ENCODE assay signal across 21 cellular contexts in genomic region chr10:31963598-31963980, GRCh38. TPM values are rescaled to one million over a fixed set of nuclear protein-coding genes. Genes with fewer than 3 reads are reported as not detected.
DNase-seq lines count a peak whose midpoint lies in the region; ATAC-seq and TF ChIP-seq lines count a peak whose summit lies in the region.
"Had no signal": no experiment of that assay in that cellular context is flagged by ENCODE, and none has a peak within 500 bp of the region (broad histone marks: within the 10 kb centered on the region; RNA-seq: fewer than 3 reads in every experiment).

No MANE protein-coding gene starts in this region.

- H3K4me2 ChIP-seq in H9 (ENCODE audit: insufficient read depth, insufficient read length, low read length) (no peak overlapping the region), hepatocyte (no peak overlapping the region)
- H3K4me2 ChIP-seq: BLaER1 had no signal

- peak; percentile 53 for ATAC-seq in stimulated activated effector memory CD8-positive, alpha-beta T cell treated with anti-CD3 and anti-CD28 coated beads, Interleukin-12 subunit alpha, Interleukin-12 subunit beta, amount 100 ng/mL, for 72 hours
- ATAC-seq in HG03045 (IDR thresholded peaks at IDR 0.05; ENCODE audit: unreplicated experiment): no peak
- ATAC-seq: activated naive CD4-positive, alpha-beta T cell treated with anti-CD3 and anti-CD28 coated beads, Interleukin-2, amount 50 U/mL, for 72 hours; left lobe of liver; right cardiac atrium; T-cell had no signal

- no peak overlapping the region for H3K4me3 Mint-ChIP-seq in H9
- H3K4me3 Mint-ChIP-seq in stimulated activated effector memory CD8-positive, alpha-beta T cell treated with anti-CD3 and anti-CD28 coated beads, Interleukin-12 subunit alpha, Interleukin-12 subunit beta, amount 100 ng/mL, for 72 hours: no peak overlapping the region
- H3K4me3 Mint-ChIP-seq: activated CD4-positive, alpha-beta T cell treated with anti-CD3 and anti-CD28 coated beads, Interleukin-2, amount 10 ng/mL, durations not matched to agents 24 days and 14 days; HFFc6; T-cell had no signal

- no peak overlapping the region for H2BK15ac ChIP-seq in H9 (ENCODE audit: low read depth, low read length)

- H4K8ac ChIP-seq in H9 (replicated peaks; ENCODE audit: insufficient read length, low read depth, low read length): no peak overlapping the region

- H4K20me1 ChIP-seq in H9 (ENCODE audit: control insufficient read depth, insufficient read depth, insufficient read length) (no peaks in the 10 kb centered on the region), hepatocyte (ENCODE audit: insufficient read depth, poor library complexity, severe bottlenecking) (no peaks in the 10 kb centered on the region)
- H4K20me1 ChIP-seq: BLaER1 had no signal

- H2AK5ac ChIP-seq in H9 (ENCODE audit: insufficient read length, low read length): no peak overlapping the region

- H3K36me3 ChIP-seq in hepatocyte (replicated peaks; ENCODE audit: insufficient read depth, low read depth): no peaks in the 10 kb centered on the region
- H3K36me3 ChIP-seq: BLaER1, spleen, stomach had no signal

- H3K27ac ChIP-seq in H9 (ENCODE audit: insufficient read length, low read depth, low read length) (no peak overlapping the region), hepatocyte (peak overlapping the region; percentile 95)
- H3K27ac ChIP-seq: BLaER1, stomach had no signal

- no peak overlapping the region for H3K23ac ChIP-seq in H9 (ENCODE audit: insufficient read length, low read depth, low read length)

- H3K4me1 Mint-ChIP-seq in H9: peaks cover 0 to 2% of the 10 kb centered on the region in 2 experiments; a peak in 2 of 4 replicates
- H3K4me1 Mint-ChIP-seq in stimulated activated effector memory CD8-positive, alpha-beta T cell treated with anti-CD3 and anti-CD28 coated beads, Interleukin-12 subunit alpha, Interleukin-12 subunit beta, amount 100 ng/mL, for 72 hours: no peaks in the 10 kb centered on the region

- no peaks in the 10 kb centered on the region for H3K9me3 Mint-ChIP-seq in H9
- H3K9me3 Mint-ChIP-seq in stimulated activated effector memory CD8-positive, alpha-beta T cell treated with anti-CD3 and anti-CD28 coated beads, Interleukin-12 subunit alpha, Interleukin-12 subunit beta, amount 100 ng/mL, for 72 hours: no peaks in the 10 kb centered on the region
- H3K9me3 Mint-ChIP-seq: activated CD4-positive, alpha-beta T cell treated with anti-CD3 and anti-CD28 coated beads, Interleukin-2, amount 10 ng/mL, durations not matched to agents 24 days and 14 days; activated naive CD4-positive, alpha-beta T cell treated with anti-CD3 and anti-CD28 coated beads, Interleukin-2, amount 50 U/mL, for 72 hours; HFFc6; T-cell had no signal

- no peak overlapping the region for H3K4ac ChIP-seq in H9 (ENCODE audit: low read depth, low read length)

- no peaks in the 10 kb centered on the region for H3K27me3 ChIP-seq in H9 (ENCODE audit: insufficient read depth, low read length)
- H3K27me3 ChIP-seq in hepatocyte: no peaks in the 10 kb centered on the region
- H3K27me3 ChIP-seq: BLaER1, spleen, stomach had no signal

- H3K27ac Mint-ChIP-seq in H9: peak overlapping the region in 2 of 3 experiments; percentile 17 to 44; a peak in 1 of 7 replicates
- no peak overlapping the region for H3K27ac Mint-ChIP-seq in stimulated activated effector memory CD8-positive, alpha-beta T cell treated with anti-CD3 and anti-CD28 coated beads, Interleukin-12 subunit alpha, Interleukin-12 subunit beta, amount 100 ng/mL, for 72 hours
- H3K27ac Mint-ChIP-seq: activated CD4-positive, alpha-beta T cell treated with anti-CD3 and anti-CD28 coated beads, Interleukin-2, amount 10 ng/mL, durations not matched to agents 24 days and 14 days; HFFc6; T-cell had no signal

- no peak overlapping the region for H3K18ac ChIP-seq in H9 (ENCODE audit: insufficient read length, low read depth, low read length)

- no peak overlapping the region for H3K9ac ChIP-seq in H9 (ENCODE audit: extremely low read depth, insufficient read length, low read length)
- H3K9ac ChIP-seq: BLaER1 had no signal

- H3K23me2 ChIP-seq in H9 (ENCODE audit: insufficient read length, low read depth, low read length, poor library complexity, severe bottlenecking): no peaks in the 10 kb centered on the region

- H3K4me1 ChIP-seq in H9 (ENCODE audit: insufficient read depth, low read length): no peaks in the 10 kb centered on the region; the same call in 1 of the 2 replicates
- H3K4me1 ChIP-seq in hepatocyte (ENCODE audit: insufficient read depth): peaks cover 14% of the 10 kb centered on the region

- H2BK20ac ChIP-seq in H9 (ENCODE audit: low read depth, low read length, poor library complexity, severe bottlenecking): no peak overlapping the region

- no peaks in the 10 kb centered on the region; a peak in 2 of 7 replicates for H3K36me3 Mint-ChIP-seq in H9 (ENCODE audit: insufficient read depth in 1 of 3, low read depth in 3 of 3)
- no peaks in the 10 kb centered on the region for H3K36me3 Mint-ChIP-seq in stimulated activated effector memory CD8-positive, alpha-beta T cell treated with anti-CD3 and anti-CD28 coated beads, Interleukin-12 subunit alpha, Interleukin-12 subunit beta, amount 100 ng/mL, for 72 hours
- H3K36me3 Mint-ChIP-seq: activated naive CD4-positive, alpha-beta T cell treated with anti-CD3 and anti-CD28 coated beads, Interleukin-2, amount 50 U/mL, for 72 hours; T-cell had no signal

- no peak overlapping the region for H3T11ph ChIP-seq in H9 (ENCODE audit: low read length)

- H4K91ac ChIP-seq in H9 (ENCODE audit: insufficient read length, low read depth, low read length): no peak overlapping the region

- H3K79me1 ChIP-seq in H9 (ENCODE audit: insufficient read depth, low read depth, low read length, poor library complexity, severe bottlenecking): no peaks in the 10 kb centered on the region

- no peaks in the 10 kb centered on the region for H3K9me2 ChIP-seq in hepatocyte (replicated peaks; ENCODE audit: insufficient read depth)

- no peak overlapping the region for H2BK5ac ChIP-seq in H9 (ENCODE audit: insufficient read length, low read length)

- H3K79me2 ChIP-seq in H9 (ENCODE audit: insufficient read depth, low read length): no peaks in the 10 kb centered on the region
- no peaks in the 10 kb centered on the region for H3K79me2 ChIP-seq in hepatocyte

- no peak for TF ChIP-seq CTCF in H9 (conservative IDR thresholded peaks at IDR 0.05)
- no peak for TF ChIP-seq CTCF in hepatocyte (IDR thresholded peaks at IDR 0.05; ENCODE audit: poor library complexity)

- H2AFZ ChIP-seq in H9 (ENCODE audit: low read length): no peak overlapping the region
- no peak overlapping the region for H2AFZ ChIP-seq in hepatocyte

- no CpG with 5 or more reads among the region's 1 CpG for WGBS in H9 (ENCODE audit: extremely low coverage, insufficient read length, low lambda C conversion rate)
- WGBS in hepatocyte (ENCODE audit: low lambda C conversion rate, missing lambda C conversion rate): 73% methylated on average over 1 of the region's 1 CpG

- no peaks in the 10 kb centered on the region for H3K27me3 Mint-ChIP-seq in H9 (ENCODE audit: low read depth)
- H3K27me3 Mint-ChIP-seq: activated CD4-positive, alpha-beta T cell treated with anti-CD3 and anti-CD28 coated beads, Interleukin-2, amount 10 ng/mL, durations not matched to agents 24 days and 14 days; T-cell had no signal

- H3K9me3 ChIP-seq in H9 (ENCODE audit: control insufficient read depth, low read depth, low read length) (no peaks in the 10 kb centered on the region), hepatocyte (ENCODE audit: low read depth) (no peaks in the 10 kb centered on the region)
- H3K9me3 ChIP-seq: BLaER1, spleen, stomach had no signal

- no peak overlapping the region for H3K4me3 ChIP-seq in hepatocyte
- H3K4me3 ChIP-seq: BLaER1, spleen, stomach had no signal

- no peak for DNase-seq in H9
- peak; percentile 43 for DNase-seq in RPMI7951 (ENCODE audit: low read depth)
- DNase-seq in hepatocyte (ENCODE audit: low spot score): no peak
- DNase-seq in stimulated activated effector memory CD8-positive, alpha-beta T cell treated with anti-CD3 and anti-CD28 coated beads, Interleukin-12 subunit alpha, Interleukin-12 subunit beta, amount 100 ng/mL, for 72 hours (ENCODE audit: low spot score in 2 of 2): no peak
- no peak for DNase-seq in COLO829 (ENCODE audit: low spot score)
- no peak for DNase-seq in amniotic stem cell (lab: John Stamatoyannopoulos, UW)
- DNase-seq: activated CD4-positive, alpha-beta T cell treated with anti-CD3 and anti-CD28 coated beads, Interleukin-2, amount 10 ng/mL, durations not matched to agents 24 days and 14 days; activated effector memory CD4-positive, alpha-beta T cell treated with Interleukin-2 at 50 U/mL for 16 hours; HFFc6; Kasumi-1; NCI-H146; NCI-H226; NCI-H774; right cardiac atrium; spleen; stomach; T-cell had no signal

- H3K56ac ChIP-seq in H9 (ENCODE audit: insufficient read length, low read depth, low read length): no peak overlapping the region

- H2BK12ac ChIP-seq in H9 (ENCODE audit: insufficient read length, low read depth, low read length): no peak overlapping the region

- no peak overlapping the region for H4K5ac ChIP-seq in H9 (ENCODE audit: insufficient read length, low read depth, low read length)

- no peak overlapping the region for H2BK120ac ChIP-seq in H9 (ENCODE audit: low read depth, low read length, poor library complexity, severe bottlenecking)

- no peak overlapping the region for H3K14ac ChIP-seq in H9 (ENCODE audit: insufficient read depth, low read length)

RNA-seq across cellular contexts. Expression of gene ARHGAP12, which starts 35.0 kb away (rescaled TPM):
- total RNA-seq in H9 (2021) (34.3 and 35.9 TPM in 2 replicates), hepatocyte (55.6 and 56.8 TPM in 2 replicates)
- total RNA-seq in RPMI7951 (2014; rRNA removed; shearing (Covaris generic)): 47.9 and 61.4 TPM in 2 replicates
- 14.9 and 16.4 TPM in 2 replicates for polyA plus RNA-seq in hepatocyte
